In the genomic region with DNA sequence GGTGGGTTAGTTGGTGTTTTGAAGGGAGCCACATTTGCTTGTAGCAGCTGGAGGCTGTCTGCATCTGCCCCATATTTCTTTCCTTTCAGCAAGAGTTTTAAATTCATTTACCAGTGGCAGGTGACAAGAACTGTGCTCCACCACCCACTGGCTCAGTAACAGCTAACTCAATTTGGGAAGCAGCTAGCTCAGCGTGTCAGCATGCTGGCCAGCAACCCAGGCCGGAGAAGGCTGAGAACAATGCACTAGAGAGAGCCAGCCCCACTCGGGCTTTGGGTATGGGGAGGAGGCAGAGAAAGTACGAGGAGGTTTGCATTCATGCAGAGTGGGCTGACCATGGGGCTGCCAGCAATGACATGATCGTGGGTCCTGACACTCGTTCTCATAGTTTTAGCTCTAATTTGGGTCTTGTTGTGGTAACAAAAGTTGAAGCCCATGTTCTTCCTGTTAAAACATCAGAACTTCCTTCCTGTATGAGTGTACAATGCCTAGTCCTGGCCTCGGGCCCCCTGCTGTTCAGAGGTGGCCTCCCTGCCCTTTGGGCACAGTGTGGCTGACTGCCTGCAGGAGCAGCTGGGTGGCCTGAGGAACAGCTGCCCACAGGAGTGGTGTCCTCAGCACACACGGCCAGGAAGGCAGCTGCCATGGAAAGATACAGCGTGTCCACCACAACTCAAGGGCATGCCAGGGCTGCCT, we compare ENCODE assay signal across 8 cellular contexts. TPM values are rescaled to one million over a fixed set of nuclear protein-coding genes. Genes with fewer than 3 reads are reported as not detected.
DNase-seq lines count a peak whose midpoint lies in the region; ATAC-seq and TF ChIP-seq lines count a peak whose summit lies in the region.

No MANE protein-coding gene starts in this region.

- no peaks in the 10 kb centered on the region for H3K9me3 Mint-ChIP-seq in activated B cell treated with CpG ODN at 0.5 μM for 24 hours

- POLR2A ChIA-PET in activated B cell treated with CpG ODN at 0.5 μM for 24 hours (lab: Charles Lee), result interaction anchor here (0.7 to 6.0 kb wide), 5 partner anchors 12 to 94 kb away, joined by 3 to 36 read pairs (median 5); a partner anchor contains a TSS

- peak overlapping the region; percentile 79 for H3K27ac Mint-ChIP-seq in activated B cell treated with CpG ODN at 0.5 μM for 24 hours

- H3K4me3 ChIP-seq in HFF-Myc (replicated peaks; ENCODE audit: low read depth, low read length) (no peak overlapping the region), fibroblast of the aortic adventitia (ENCODE audit: low read depth, low read length) (no peak overlapping the region), skeletal muscle cell (ENCODE audit: low read depth, low read length) (no peak overlapping the region)

- no peaks in the 10 kb centered on the region for H3K27me3 Mint-ChIP-seq in activated B cell treated with CpG ODN at 0.5 μM for 24 hours

- CTCF ChIA-PET in activated B cell treated with CpG ODN at 0.5 μM for 24 hours (lab: Charles Lee), result interaction anchor here (0.9 to 2.9 kb wide), 4 partner anchors 14 to 233 kb away, joined by 3 to 10 read pairs (median 5); no protein-coding TSS in a partner anchor

- peaks cover 91% of the 10 kb centered on the region for H3K4me1 Mint-ChIP-seq in activated B cell treated with CpG ODN at 0.5 μM for 24 hours

- DNase-seq in HFF-Myc (ENCODE audit: extremely low read depth, low read depth) (no peak), activated B cell treated with CpG ODN at 0.5 μM for 24 hours (no peak), fibroblast of the aortic adventitia (ENCODE audit: low read depth) (peak; percentile 75), skeletal muscle cell (ENCODE audit: low read depth) (peak; percentile 53), NCI-H526 treated with DMSO at 0.1 percent for 48 hours (lab: John Stamatoyannopoulos, UW) (no peak), NCI-H2227 treated with DMSO at 0.1 percent for 48 hours (lab: John Stamatoyannopoulos, UW) (no peak), NCI-H1092 (lab: John Stamatoyannopoulos, UW) (no peak), NCI-H82 (lab: John Stamatoyannopoulos, UW) (no peak)

- intact Hi-C loops in activated B cell treated with CpG ODN at 0.5 μM for 24 hours (cut with micrococcal nuclease), result no loop called here

- ATAC-seq in activated B cell treated with CpG ODN at 0.5 μM for 24 hours (ENCODE audit: low read depth), result peak; percentile 22

- H3K4me3 Mint-ChIP-seq in activated B cell treated with CpG ODN at 0.5 μM for 24 hours, result peak overlapping the region; percentile 29

- TF ChIP-seq CTCF in HFF-Myc (IDR thresholded peaks at IDR 0.05; ENCODE audit: low read depth, low read length, missing control alignments) (peak; percentile 3), activated B cell treated with CpG ODN at 0.5 μM for 24 hours (IDR thresholded peaks at IDR 0.05) (no peak), fibroblast of the aortic adventitia (IDR thresholded peaks at IDR 0.05; ENCODE audit: insufficient read depth, low read length) (peak; percentile 39)

- H3K36me3 Mint-ChIP-seq in activated B cell treated with CpG ODN at 0.5 μM for 24 hours (ENCODE audit: low read depth), result peaks cover 52% of the 10 kb centered on the region

RNA-seq across cellular contexts. Expression of a gene that starts 23.0 kb away (rescaled TPM):
- total RNA-seq in activated B cell treated with CpG ODN at 0.5 μM for 24 hours, result 33.2 and 33.3 TPM in 2 replicates
- 30.5 and 34.7 TPM in 2 replicates for total RNA-seq in fibroblast of the aortic adventitia (ENCODE audit: low replicate concordance)

Comparison
In these comparisons a context has a peak if more than half of its experiments do, and no peak if none do; other contexts are left out.
1. DNase-seq: peak in fibroblast of the aortic adventitia (single experiment) and skeletal muscle cell (single experiment); none in HFF-Myc (single experiment), activated B cell treated with CpG ODN at 0.5 μM for 24 hours (single experiment), NCI-H526 treated with DMSO at 0.1 percent for 48 hours (single experiment), NCI-H2227 treated with DMSO at 0.1 percent for 48 hours (single experiment), NCI-H1092 (single experiment) and NCI-H82 (single experiment).